ENCODE assay signal across 8 cellular contexts in the genomic region with DNA sequence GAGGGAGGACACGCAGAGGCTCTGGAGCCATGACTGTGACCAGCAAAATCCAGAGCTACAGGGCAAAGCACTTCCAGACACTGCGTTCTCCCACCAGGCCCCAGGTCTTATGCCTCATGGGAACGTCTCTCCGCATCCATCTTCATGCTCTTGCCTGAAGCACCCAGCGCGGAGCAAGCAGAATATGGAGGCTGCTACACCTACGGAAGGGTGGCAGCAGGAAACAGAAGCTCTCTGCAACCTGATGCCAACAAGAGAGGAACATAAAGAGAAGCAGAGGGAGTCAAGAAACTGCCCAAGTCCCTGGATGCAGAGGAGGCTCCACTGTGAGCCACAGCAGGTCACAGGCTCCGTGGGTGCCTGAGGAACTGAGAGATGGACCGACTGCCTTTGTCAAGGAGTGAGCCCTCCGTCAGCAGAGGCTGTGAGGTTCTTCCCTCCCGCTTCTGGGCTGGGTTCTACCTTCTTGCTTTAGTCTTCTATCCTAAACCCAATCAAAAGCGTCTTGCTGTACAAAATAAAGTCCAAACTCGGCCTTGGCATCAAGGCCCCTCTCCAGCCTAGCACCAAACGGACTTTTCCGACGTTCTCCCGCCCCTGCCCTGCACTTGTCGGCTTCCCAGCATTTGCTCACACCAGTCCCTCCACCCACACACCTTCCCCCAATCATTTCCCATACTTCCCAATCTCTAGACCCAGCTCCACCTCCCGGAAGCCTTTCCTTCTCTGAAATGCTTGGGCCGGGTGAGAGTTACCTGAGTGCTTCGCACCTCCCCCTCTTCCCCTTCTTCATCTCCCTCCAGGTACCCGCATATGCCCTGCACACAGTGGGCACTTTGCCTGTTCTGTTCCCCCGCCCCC. TPM values are rescaled to one million over a fixed set of nuclear protein-coding genes. Genes with fewer than 3 reads are reported as not detected.
A peak's percentile ranks its signal among the peaks of the same experiment; 100 is the strongest.
DNase-seq lines count a peak whose midpoint lies in the region; ATAC-seq and TF ChIP-seq lines count a peak whose summit lies in the region.

No MANE protein-coding gene starts in this region.

- TF ChIP-seq CTCF in PC-9 (conservative IDR thresholded peaks at IDR 0.05), result no peak
- no peak for TF ChIP-seq CTCF in dorsolateral prefrontal cortex (IDR thresholded peaks at IDR 0.05 in 54 of 56, conservative IDR thresholded peaks at IDR 0.05 in 2 of 56; ENCODE audit: low read depth in 1 of 56, partially characterized antibody in 56 of 56)

- no peaks in the 10 kb centered on the region for H3K9me3 ChIP-seq in PC-9 (ENCODE audit: insufficient read depth, low read depth)
- H3K9me3 ChIP-seq in mucosa of rectum (ENCODE audit: control insufficient read depth in 2 of 2, low read length in 2 of 2), result no peaks in the 10 kb centered on the region

- H3K27me3 ChIP-seq in H7 (ENCODE audit: control insufficient read depth, insufficient read depth, low read length) (no peaks in the 10 kb centered on the region), PC-9 (ENCODE audit: insufficient read depth, low read depth) (no peaks in the 10 kb centered on the region), dorsolateral prefrontal cortex (no peaks in the 10 kb centered on the region), mucosa of rectum (ENCODE audit: control insufficient read depth in 2 of 2, insufficient read depth in 2 of 2, low read length in 2 of 2) (no peaks in the 10 kb centered on the region)

- H3K36me3 ChIP-seq in H7 (replicated peaks; ENCODE audit: control insufficient read depth, insufficient read depth, low read length), result peaks cover 24% of the 10 kb centered on the region
- peaks cover 39% of the 10 kb centered on the region for H3K36me3 ChIP-seq in PC-9 (ENCODE audit: low read depth)
- H3K36me3 ChIP-seq in mucosa of rectum (ENCODE audit: control insufficient read depth in 2 of 2, insufficient read depth in 2 of 2, low read length in 2 of 2), result peaks cover 0 to 3% of the 10 kb centered on the region in 2 donors

- no TSS peak for BruUV-seq in PC-9 (replicated peaks; lab: Mats Ljungman, UMichigan)

- CTCF ChIA-PET in PC-9 (lab: Charles Lee), result interaction anchor here (0.8 to 1.3 kb wide), 2 partner anchors 59 to 61 kb away, joined by 3 read pairs; no protein-coding TSS in a partner anchor

- no peak for ATAC-seq in HG02938 (IDR thresholded peaks at IDR 0.05; ENCODE audit: unreplicated experiment)

- POLR2A ChIA-PET in PC-9 (lab: Charles Lee; ENCODE audit: unreplicated experiment), result interaction anchor here (0.6 to 1.2 kb wide), 6 partner anchors 9 to 940 kb away, joined by 4 to 21 read pairs (median 6); partner anchors contain the start of genes IFT25 and LRRC42

- H3K9ac ChIP-seq in mucosa of rectum (ENCODE audit: low read depth in 1 of 2, low read length in 2 of 2), result peak overlapping the region; percentile 41 to 83

- H3K4me2 ChIP-seq in PC-9, result peak overlapping the region; percentile 92

- peak; percentile 57 for DNase-seq in CD1c-positive myeloid dendritic cell (ENCODE audit: extremely low spot score)
- DNase-seq in H7, result peak; percentile 73
- DNase-seq in PC-9, result peak; percentile 61 to 79
- DNase-seq in dorsolateral prefrontal cortex, result peak in 2 of 10 donors; percentile 24 to 46
- DNase-seq in MV-4-11 (lab: John Stamatoyannopoulos, UW), result no peak
- no peak for DNase-seq in cortex of kidney (lab: John Stamatoyannopoulos, UW)

- H3K4me1 ChIP-seq in PC-9 (replicated peaks; ENCODE audit: insufficient read depth), result peaks cover 70% of the 10 kb centered on the region
- peaks cover 14% of the 10 kb centered on the region in 2 donors for H3K4me1 ChIP-seq in mucosa of rectum (ENCODE audit: control insufficient read depth in 2 of 2, insufficient read depth in 2 of 2, low read length in 2 of 2)

- H2AFZ ChIP-seq in PC-9, result peak overlapping the region; percentile 96

- no peaks in the 10 kb centered on the region for H3K9me2 ChIP-seq in PC-9 (ENCODE audit: insufficient read depth)

- peaks cover 43% of the 10 kb centered on the region for H3F3A ChIP-seq in PC-9 (ENCODE audit: insufficient read depth, low read depth)

- H3K4me3 ChIP-seq in H7 (ENCODE audit: insufficient read depth, low read depth, low read length) (peak overlapping the region; percentile 100), PC-9 (peak overlapping the region; percentile 96), dorsolateral prefrontal cortex (peak overlapping the region; percentile 64 to 98 (median 91)), mucosa of rectum (ENCODE audit: low read length in 2 of 2) (peak overlapping the region; percentile 87 to 91)

- H3K27ac ChIP-seq in PC-9, result peak overlapping the region; percentile 79
- H3K27ac ChIP-seq in dorsolateral prefrontal cortex, result peak overlapping the region in 51 of 59 donors; percentile 21 to 97 (median 90)
- peak overlapping the region; percentile 70 to 79 for H3K27ac ChIP-seq in mucosa of rectum (ENCODE audit: low read depth in 2 of 2, low read length in 2 of 2)

- H3K79me2 ChIP-seq in PC-9 (ENCODE audit: low read depth), result peaks cover 58% of the 10 kb centered on the region

- H4K20me1 ChIP-seq in PC-9 (ENCODE audit: insufficient read depth), result peaks cover 26% of the 10 kb centered on the region

- intact Hi-C loops in PC-9 (cut with micrococcal nuclease; ENCODE audit: unreplicated experiment), result loop anchor here (2.0 to 10.0 kb wide), 4 partner anchors 27 to 941 kb away; partner anchors contain the start of genes IFT25 and LRRC42
- intact Hi-C loops in dorsolateral prefrontal cortex (cut with DNase I), result loop anchor here (5.0 kb wide), 3 partner anchors 61 to 186 kb away; partner anchors contain the start of gene PARS2 (in 1 of the 2)

RNA-seq across cellular contexts. Expression of gene DHCR24, which starts 0.9 kb away (rescaled TPM):
- total RNA-seq in H7 (2014; rRNA removed; shearing (Covaris generic)), result 278 and 349 TPM in 2 replicates
- total RNA-seq in PC-9 (2021) (195 and 369 TPM in 2 replicates), dorsolateral prefrontal cortex (100 to 1,000 TPM in 117 of 120 experiments, 10 to 100 TPM in 3; 81.5 to 336 (median 168) TPM)

Comparison
In these comparisons a context has a peak if more than half of its experiments do, and no peak if none do; other contexts are left out.
1. DNase-seq: peak in CD1c-positive myeloid dendritic cell (single experiment), H7 (single experiment) and PC-9 (2 of 2); none in MV-4-11 (single experiment) and cortex of kidney (single experiment).
2. Peak in every context shown above with its lines, with median percentiles within 50 percentile points of each other: H3K4me3 ChIP-seq and H3K27ac ChIP-seq.